ENCODE assay signal across 8 cellular contexts in the genomic region with DNA sequence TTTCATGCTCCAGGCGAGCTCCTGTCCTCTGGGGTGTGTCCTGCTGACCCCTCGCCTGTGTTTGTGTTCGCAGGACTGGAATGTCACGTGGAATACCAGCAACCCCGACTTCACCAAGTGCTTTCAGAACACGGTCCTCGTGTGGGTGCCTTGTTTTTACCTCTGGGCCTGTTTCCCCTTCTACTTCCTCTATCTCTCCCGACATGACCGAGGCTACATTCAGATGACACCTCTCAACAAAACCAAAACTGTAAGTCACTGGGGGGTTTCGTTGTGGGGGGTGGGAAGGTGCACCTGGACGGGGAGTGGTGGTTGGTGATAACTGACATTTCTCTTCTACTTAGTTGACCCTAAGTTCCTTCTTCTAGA. TPM values are rescaled to one million over a fixed set of nuclear protein-coding genes. Genes with fewer than 3 reads are reported as not detected.
DNase-seq lines count a peak whose midpoint lies in the region; ATAC-seq and TF ChIP-seq lines count a peak whose summit lies in the region.

No MANE protein-coding gene starts in this region.

- H3K9me3 ChIP-seq in esophagus squamous epithelium = no peaks in the 10 kb centered on the region

- H3K27ac ChIP-seq in esophagus squamous epithelium = peak overlapping the region in 3 of 4 donors; percentile 47 to 59 (median 56)

- CTCF ChIA-PET in GM10248 (lab: Yijun Ruan, JAX) = interaction anchor here (1.3 to 1.5 kb wide), 2 partner anchors 19 to 20 kb away, joined by 4 read pairs; no protein-coding TSS in a partner anchor

- TF ChIP-seq CTCF in GM10248 (IDR thresholded peaks at IDR 0.05; ENCODE audit: control extremely low read depth, extremely low read depth, low read depth, missing control alignments) = no peak
- no peak for TF ChIP-seq CTCF in GM20000 (IDR thresholded peaks at IDR 0.05; ENCODE audit: extremely low read depth, missing control alignments)
- no peak for TF ChIP-seq CTCF in esophagus squamous epithelium (IDR thresholded peaks at IDR 0.05)

- peak; percentile 86 for DNase-seq in GM10248 (ENCODE audit: extremely low spot score)
- DNase-seq in GM20000 (ENCODE audit: low spot score) = peak; percentile 82
- no peak for DNase-seq in esophagus squamous epithelium (lab: John Stamatoyannopoulos, UW)
- DNase-seq in NCI-H82 (lab: John Stamatoyannopoulos, UW) = no peak
- no peak for DNase-seq in left ventricle myocardium superior
- DNase-seq in COLO668 (lab: John Stamatoyannopoulos, UW; ENCODE audit: unreplicated experiment) = no peak

- POLR2A ChIA-PET in GM10248 (lab: Yijun Ruan, JAX) = no interaction called here

- no peak for TF ChIP-seq POLR2A in esophagus squamous epithelium (IDR thresholded peaks at IDR 0.05)

- H3K27me3 ChIP-seq in esophagus squamous epithelium = no peaks in the 10 kb centered on the region

- peaks cover 0 to 10% (median 0%) of the 10 kb centered on the region in 3 donors for H3K4me1 ChIP-seq in esophagus squamous epithelium

- H3K4me3 ChIP-seq in esophagus squamous epithelium = no peak overlapping the region

- peaks cover 0 to 49% (median 14%) of the 10 kb centered on the region in 3 donors for H3K36me3 ChIP-seq in esophagus squamous epithelium

- 68 to 74% methylated on average over 3 to 11 of the region's 11 CpGs for WGBS in esophagus squamous epithelium, 2 donors

- peak; percentile 44 for ATAC-seq in HG03457 (IDR thresholded peaks at IDR 0.05; ENCODE audit: unreplicated experiment)
- ATAC-seq in left ventricle myocardium superior = no peak
- ATAC-seq in GM18519 (IDR thresholded peaks at IDR 0.05; ENCODE audit: low FRiP score, unreplicated experiment) = no peak

- intact Hi-C loops in esophagus squamous epithelium (cut with DNase I) = no loop called here
- intact Hi-C loops in left ventricle myocardium superior (cut with micrococcal nuclease) = no loop called here

RNA-seq across cellular contexts. Expression of a gene that starts 58.3 kb away (rescaled TPM):
- total RNA-seq in esophagus squamous epithelium (10 to 100 TPM; 22.9 to 56.7 (median 46.9) TPM), left ventricle myocardium superior (23.2 TPM)

Comparison
In these comparisons a context has a peak if more than half of its experiments do, and no peak if none do; other contexts are left out.
1. DNase-seq: peak in GM10248 (single experiment) and GM20000 (single experiment); none in esophagus squamous epithelium (single experiment), NCI-H82 (single experiment), left ventricle myocardium superior (single experiment) and COLO668 (single experiment).